In genomic region chr16:9098377-9099090, GRCh38 we compare ENCODE assay signal across 11 cellular contexts. TPM values are rescaled to one million over a fixed set of nuclear protein-coding genes. Genes with fewer than 3 reads are reported as not detected.
DNase-seq lines count a peak whose midpoint lies in the region; ATAC-seq, FAIRE-seq and TF ChIP-seq lines count a peak whose summit lies in the region.
"Had no signal": no experiment of that assay in that cellular context is flagged by ENCODE, and none has a peak within 500 bp of the region (broad histone marks: within the 10 kb centered on the region; RNA-seq: fewer than 3 reads in every experiment).

No MANE protein-coding gene starts in this region.

- peak overlapping the region in 1 of 2 experiments; percentile 38; a peak in 2 of 4 replicates for H3K27ac ChIP-seq in SK-N-SH (ENCODE audit: low read depth in 2 of 2, low read length in 1 of 2)

- no peak for TF ChIP-seq EP300 in SK-N-SH (IDR thresholded peaks at IDR 0.05; ENCODE audit: borderline replicate concordance in 1 of 2, low read depth in 1 of 2, low read length in 1 of 2)

- WGBS in SK-N-SH (ENCODE audit: low lambda C conversion rate), result 83% methylated on average over 4 of the region's 4 CpGs

- H3K9me2 ChIP-seq in SK-N-SH, result no peaks in the 10 kb centered on the region

- H3K36me3 ChIP-seq in SK-N-SH (replicated peaks in 1 of 2; ENCODE audit: control insufficient read depth in 1 of 2, insufficient read depth in 2 of 2, low read length in 1 of 2), result peaks cover 53 to 81% of the 10 kb centered on the region in 2 experiments

- no peak for FAIRE-seq in GM12892 (lab: Jason Lieb, UNC)

- ATAC-seq in activated CD8-positive, alpha-beta memory T cell treated with anti-CD3 and anti-CD28 coated beads, Interleukin-2, amount 10 ng/mL, durations not matched to agents 7 days and 5 days, result no peak
- ATAC-seq in activated CD8-positive, alpha-beta T cell treated with anti-CD3 and anti-CD28 coated beads, Interleukin-2, amount 10 ng/mL, durations not matched to agents 7 days and 5 days, result no peak
- ATAC-seq in stimulated activated naive B cell treated with anti-CD40 and anti-IgM and Interleukin-4, amounts not matched to agents 10 μg/mL and 1 μg/mL and 100 μg/mL, for 72 hours (replicated peaks), result no peak

- H4K20me1 ChIP-seq in SK-N-SH (ENCODE audit: insufficient read depth), result peaks cover 100% of the 10 kb centered on the region

- TF ChIP-seq CTCF in SK-N-SH (IDR thresholded peaks at IDR 0.05), result no peak

- no peak for TF ChIP-seq RAD21 in SK-N-SH (IDR thresholded peaks at IDR 0.05; ENCODE audit: low read length)

- POLR2A ChIA-PET in activated CD8-positive, alpha-beta T cell treated with anti-CD3 and anti-CD28 coated beads, Interleukin-2, amount 10 ng/mL, durations not matched to agents 7 days and 5 days (lab: Charles Lee), result interaction anchor here (1.1 to 2.4 kb wide), 2 partner anchors 13 to 26 kb away, joined by 3 to 15 read pairs; no protein-coding TSS in a partner anchor
- POLR2A ChIA-PET in SK-N-SH (lab: Yijun Ruan, JAX), result no interaction called here

- H3K4me2 ChIP-seq in SK-N-SH, result no peak overlapping the region

- no peaks in the 10 kb centered on the region for H3K9me3 Mint-ChIP-seq in activated CD8-positive, alpha-beta memory T cell treated with anti-CD3 and anti-CD28 coated beads, Interleukin-2, amount 10 ng/mL, durations not matched to agents 7 days and 5 days (ENCODE audit: low read depth)
- no peaks in the 10 kb centered on the region for H3K9me3 Mint-ChIP-seq in activated CD8-positive, alpha-beta T cell treated with anti-CD3 and anti-CD28 coated beads, Interleukin-2, amount 10 ng/mL, durations not matched to agents 7 days and 5 days (ENCODE audit: insufficient read depth)
- H3K9me3 Mint-ChIP-seq in immature natural killer cell, result no peaks in the 10 kb centered on the region
- no peaks in the 10 kb centered on the region for H3K9me3 Mint-ChIP-seq in stimulated activated naive B cell treated with anti-CD40 and anti-IgM and Interleukin-4, amounts not matched to agents 10 μg/mL and 1 μg/mL and 100 μg/mL, for 72 hours

- H3F3A ChIP-seq in SK-N-SH (replicated peaks; ENCODE audit: insufficient read depth), result peaks cover 29% of the 10 kb centered on the region

- no peaks in the 10 kb centered on the region for H3K27me3 Mint-ChIP-seq in activated CD8-positive, alpha-beta memory T cell treated with anti-CD3 and anti-CD28 coated beads, Interleukin-2, amount 10 ng/mL, durations not matched to agents 7 days and 5 days
- no peaks in the 10 kb centered on the region for H3K27me3 Mint-ChIP-seq in activated CD8-positive, alpha-beta T cell treated with anti-CD3 and anti-CD28 coated beads, Interleukin-2, amount 10 ng/mL, durations not matched to agents 7 days and 5 days (ENCODE audit: low read depth)
- peaks cover 2 to 20% (median 4%) of the 10 kb centered on the region in 3 donors for H3K27me3 Mint-ChIP-seq in immature natural killer cell (ENCODE audit: low read depth in 3 of 3)
- no peaks in the 10 kb centered on the region for H3K27me3 Mint-ChIP-seq in stimulated activated naive B cell treated with anti-CD40 and anti-IgM and Interleukin-4, amounts not matched to agents 10 μg/mL and 1 μg/mL and 100 μg/mL, for 72 hours

- CTCF ChIA-PET in activated CD8-positive, alpha-beta memory T cell treated with anti-CD3 and anti-CD28 coated beads, Interleukin-2, amount 10 ng/mL, durations not matched to agents 7 days and 5 days (lab: Charles Lee), result no interaction called here
- CTCF ChIA-PET in activated CD8-positive, alpha-beta T cell treated with anti-CD3 and anti-CD28 coated beads, Interleukin-2, amount 10 ng/mL, durations not matched to agents 7 days and 5 days (lab: Charles Lee), result interaction anchor here (0.8 to 2.7 kb wide), 2 partner anchors 90 to 162 kb away, joined by 3 to 7 read pairs; no protein-coding TSS in a partner anchor
- CTCF ChIA-PET in SK-N-SH (lab: Yijun Ruan, JAX), result interaction anchor here (0.8 to 1.7 kb wide), 4 partner anchors 9 to 41 kb away, joined by 3 to 5 read pairs (median 4); no protein-coding TSS in a partner anchor

- peak overlapping the region; percentile 19 for H3K4me3 Mint-ChIP-seq in activated CD8-positive, alpha-beta memory T cell treated with anti-CD3 and anti-CD28 coated beads, Interleukin-2, amount 10 ng/mL, durations not matched to agents 7 days and 5 days
- peak overlapping the region; percentile 44 for H3K4me3 Mint-ChIP-seq in activated CD8-positive, alpha-beta T cell treated with anti-CD3 and anti-CD28 coated beads, Interleukin-2, amount 10 ng/mL, durations not matched to agents 7 days and 5 days
- peak overlapping the region; percentile 40 to 77 (median 71) for H3K4me3 Mint-ChIP-seq in immature natural killer cell
- H3K4me3 Mint-ChIP-seq in stimulated activated naive B cell treated with anti-CD40 and anti-IgM and Interleukin-4, amounts not matched to agents 10 μg/mL and 1 μg/mL and 100 μg/mL, for 72 hours, result peak overlapping the region in 1 of 2 donors; percentile 32

- H3K36me3 Mint-ChIP-seq in activated CD8-positive, alpha-beta memory T cell treated with anti-CD3 and anti-CD28 coated beads, Interleukin-2, amount 10 ng/mL, durations not matched to agents 7 days and 5 days, result peaks cover 83% of the 10 kb centered on the region
- peaks cover 85% of the 10 kb centered on the region for H3K36me3 Mint-ChIP-seq in activated CD8-positive, alpha-beta T cell treated with anti-CD3 and anti-CD28 coated beads, Interleukin-2, amount 10 ng/mL, durations not matched to agents 7 days and 5 days (ENCODE audit: low read depth)
- peaks cover 11 to 22% (median 18%) of the 10 kb centered on the region in 3 donors for H3K36me3 Mint-ChIP-seq in immature natural killer cell
- peaks cover 58 to 77% of the 10 kb centered on the region in 2 donors for H3K36me3 Mint-ChIP-seq in stimulated activated naive B cell treated with anti-CD40 and anti-IgM and Interleukin-4, amounts not matched to agents 10 μg/mL and 1 μg/mL and 100 μg/mL, for 72 hours

- H3K9ac ChIP-seq in SK-N-SH, result no peak overlapping the region

- no peaks in the 10 kb centered on the region for H3K9me3 ChIP-seq in SK-N-SH

- no peak overlapping the region for H2AFZ ChIP-seq in SK-N-SH (ENCODE audit: low read depth)

- peaks cover 82% of the 10 kb centered on the region for H3K4me1 Mint-ChIP-seq in activated CD8-positive, alpha-beta memory T cell treated with anti-CD3 and anti-CD28 coated beads, Interleukin-2, amount 10 ng/mL, durations not matched to agents 7 days and 5 days
- H3K4me1 Mint-ChIP-seq in activated CD8-positive, alpha-beta T cell treated with anti-CD3 and anti-CD28 coated beads, Interleukin-2, amount 10 ng/mL, durations not matched to agents 7 days and 5 days (ENCODE audit: low read depth), result peaks cover 83% of the 10 kb centered on the region
- H3K4me1 Mint-ChIP-seq in immature natural killer cell, result peaks cover 95 to 96% of the 10 kb centered on the region in 2 donors
- H3K4me1 Mint-ChIP-seq in stimulated activated naive B cell treated with anti-CD40 and anti-IgM and Interleukin-4, amounts not matched to agents 10 μg/mL and 1 μg/mL and 100 μg/mL, for 72 hours, result peaks cover 54 to 97% of the 10 kb centered on the region in 2 donors

- DNase-seq in activated CD8-positive, alpha-beta memory T cell treated with anti-CD3 and anti-CD28 coated beads, Interleukin-2, amount 10 ng/mL, durations not matched to agents 7 days and 5 days, result peak; percentile 18
- no peak for DNase-seq in activated CD8-positive, alpha-beta memory T cell treated with anti-CD3 and anti-CD28 coated beads, Interleukin-2, amount 50 U/mL, for 4 hours
- DNase-seq in activated CD8-positive, alpha-beta T cell treated with anti-CD3 and anti-CD28 coated beads, Interleukin-2, amount 10 ng/mL, durations not matched to agents 7 days and 5 days, result no peak
- no peak for DNase-seq in immature natural killer cell
- no peak for DNase-seq in stimulated activated naive B cell treated with anti-CD40 and anti-IgM and Interleukin-4, amounts not matched to agents 10 μg/mL and 1 μg/mL and 100 μg/mL, for 72 hours
- no peak for DNase-seq in SK-N-SH
- no peak for DNase-seq in head of caudate nucleus
- DNase-seq in GM12892 (ENCODE audit: insufficient read length), result no peak
- DNase-seq: cortex of kidney, nucleus accumbens, OCI-M1 had no signal

- peaks cover 100% of the 10 kb centered on the region for H3K79me2 ChIP-seq in SK-N-SH (ENCODE audit: insufficient read depth)

- peaks cover 18 to 40% of the 10 kb centered on the region in 2 experiments for H3K4me1 ChIP-seq in SK-N-SH (ENCODE audit: control insufficient read depth in 1 of 2, insufficient read depth in 2 of 2, low read depth in 1 of 2, low read length in 1 of 2)

- H3K27ac Mint-ChIP-seq in activated CD8-positive, alpha-beta memory T cell treated with anti-CD3 and anti-CD28 coated beads, Interleukin-2, amount 10 ng/mL, durations not matched to agents 7 days and 5 days, result peak overlapping the region; percentile 83
- H3K27ac Mint-ChIP-seq in activated CD8-positive, alpha-beta T cell treated with anti-CD3 and anti-CD28 coated beads, Interleukin-2, amount 10 ng/mL, durations not matched to agents 7 days and 5 days, result peak overlapping the region; percentile 42
- peak overlapping the region; percentile 41 to 88 (median 82) for H3K27ac Mint-ChIP-seq in immature natural killer cell
- peak overlapping the region; percentile 51 for H3K27ac Mint-ChIP-seq in stimulated activated naive B cell treated with anti-CD40 and anti-IgM and Interleukin-4, amounts not matched to agents 10 μg/mL and 1 μg/mL and 100 μg/mL, for 72 hours

- H3K4me3 ChIP-seq in SK-N-SH (ENCODE audit: low read depth in 2 of 2, low read length in 1 of 2), result no peak overlapping the region

- intact Hi-C loops in head of caudate nucleus (cut with DNase I), result no loop called here

- no peaks in the 10 kb centered on the region for H3K27me3 ChIP-seq in SK-N-SH (ENCODE audit: insufficient read depth)

- TF ChIP-seq POLR2A in GM12892 (IDR thresholded peaks at IDR 0.05; ENCODE audit: low read depth, low read length), result no peak

TF ChIP-seq in SK-N-SH, 30 proteins besides CTCF, POLR2A, EP300 and RAD21:
- TF ChIP-seq NFIC (IDR thresholded peaks at IDR 0.05; ENCODE audit: borderline replicate concordance), result no peak
- no peak for TF ChIP-seq FOXM1 (IDR thresholded peaks at IDR 0.05; ENCODE audit: low read depth)
- TF ChIP-seq JUND (IDR thresholded peaks at IDR 0.05), result no peak
- TF ChIP-seq FOXJ3 (CRISPR knock-in tag; IDR thresholded peaks at IDR 0.05), result no peak
- no peak for TF ChIP-seq RCOR1 (IDR thresholded peaks at IDR 0.05; ENCODE audit: low read length)
- no peak for TF ChIP-seq YY1 (IDR thresholded peaks at IDR 0.05; ENCODE audit: low read depth)

RNA-seq across cellular contexts. Expression of gene HAPSTR1, which starts 7.1 kb away (rescaled TPM):
- 10 to 100 TPM; 52.3 to 63.8 TPM for total RNA-seq in activated CD8-positive, alpha-beta memory T cell treated with anti-CD3 and anti-CD28 coated beads, Interleukin-2, amount 10 ng/mL, durations not matched to agents 7 days and 5 days
- 10 to 100 TPM; 55.8 to 60.4 TPM for total RNA-seq in activated CD8-positive, alpha-beta T cell treated with anti-CD3 and anti-CD28 coated beads, Interleukin-2, amount 10 ng/mL, durations not matched to agents 7 days and 5 days
- polyA plus RNA-seq in immature natural killer cell (10 to 100 TPM in 1 of 3 donors, 1 to 10 TPM in 2; 4.9 to 20.2 (median 6.1) TPM), SK-N-SH (2012; rRNA removed) (7.0 and 8.6 TPM in 2 replicates)
- 9.4 and 11.4 TPM in 2 replicates for polyA plus RNA-seq in SK-N-SH (2012; cell fraction: cytosol; rRNA removed)
- polyA plus RNA-seq in SK-N-SH (2012; cell fraction: nucleus; rRNA removed), result 10.2 and 13.8 TPM in 2 replicates
- polyA plus RNA-seq in GM12892 (2012; ENCODE audit: missing spikeins), result 24.1 TPM
